12 cellular contexts compared by ENCODE assay signal in the genomic region with DNA sequence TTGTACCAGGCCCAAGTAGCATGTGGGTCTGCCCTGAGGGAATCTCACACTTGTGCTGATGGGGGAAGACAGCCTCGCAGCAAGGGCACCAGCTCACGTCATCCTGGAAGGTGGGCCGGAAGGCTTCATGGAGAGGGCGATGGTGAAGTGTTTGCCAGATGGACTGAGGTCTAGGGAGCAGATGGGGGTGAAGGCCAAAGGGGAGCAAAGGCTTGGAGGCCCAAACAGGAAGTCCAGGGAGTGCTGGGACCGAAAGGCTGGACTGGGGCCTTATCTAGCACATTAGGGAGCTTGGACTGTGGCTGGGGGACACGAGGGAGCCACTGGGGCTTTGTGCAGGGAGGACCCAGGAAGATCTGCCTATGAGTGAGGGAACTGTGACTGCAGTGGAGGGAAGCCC. TPM values are rescaled to one million over a fixed set of nuclear protein-coding genes. Genes with fewer than 3 reads are reported as not detected.
A peak's percentile ranks its signal among the peaks of the same experiment; 100 is the strongest.
DNase-seq lines count a peak whose midpoint lies in the region; ATAC-seq and TF ChIP-seq lines count a peak whose summit lies in the region.
"Had no signal": no experiment of that assay in that cellular context is flagged by ENCODE, and none has a peak within 500 bp of the region (broad histone marks: within the 10 kb centered on the region; RNA-seq: fewer than 3 reads in every experiment).

No MANE protein-coding gene starts in this region.

- peaks cover 20% of the 10 kb centered on the region for H3K27me3 Mint-ChIP-seq in activated CD4-positive, alpha-beta T cell treated with anti-CD3 and anti-CD28 coated beads, Interleukin-2, amount 10 ng/mL, durations not matched to agents 24 days and 14 days
- H3K27me3 Mint-ChIP-seq in neural crest cell (ENCODE audit: low read depth) = peaks cover 54% of the 10 kb centered on the region

- H3K4me3 ChIP-seq in RWPE2 (ENCODE audit: severe bottlenecking) = no peak overlapping the region
- H3K4me3 ChIP-seq: lung had no signal

- H3K27ac Mint-ChIP-seq in activated CD4-positive, alpha-beta T cell treated with anti-CD3 and anti-CD28 coated beads, Interleukin-2, amount 10 ng/mL, durations not matched to agents 24 days and 14 days = no peak overlapping the region
- H3K27ac Mint-ChIP-seq in neural crest cell (ENCODE audit: unreplicated experiment) = peak overlapping the region; percentile 78

- no peaks in the 10 kb centered on the region for H3K4me1 ChIP-seq in RWPE2 (ENCODE audit: insufficient read depth, poor library complexity, severe bottlenecking)
- H3K4me1 ChIP-seq: parathyroid adenoma had no signal

- ATAC-seq in RWPE2 (ENCODE audit: low read depth) = 0 out of 3 replicates have a peak, but pooled peaks have one; percentile 6
- ATAC-seq: activated CD8-positive, alpha-beta T cell treated with anti-CD3 and anti-CD28 coated beads for 36 hours had no signal

- H3K36me3 ChIP-seq in RWPE2 (ENCODE audit: low read depth) = no peaks in the 10 kb centered on the region

- peaks cover 14% of the 10 kb centered on the region for H3K27me3 ChIP-seq in RWPE2 (ENCODE audit: insufficient read depth, poor library complexity, severe bottlenecking)

- no peak for TF ChIP-seq CTCF in RWPE2 (IDR thresholded peaks at IDR 0.05; ENCODE audit: poor library complexity, severe bottlenecking)
- no peak for TF ChIP-seq CTCF in neural crest cell (conservative IDR thresholded peaks at IDR 0.05)

- no peak for DNase-seq in activated CD4-positive, alpha-beta T cell treated with anti-CD3 and anti-CD28 coated beads, Interleukin-2, amount 10 ng/mL, durations not matched to agents 24 days and 14 days
- DNase-seq in activated CD4-positive, alpha-beta T cell treated with anti-CD3 and anti-CD28 coated beads, Interleukin-2, amount 50 U/mL, for 1 hour = no peak
- no peak for DNase-seq in RWPE2 (ENCODE audit: low spot score)
- DNase-seq in neural crest cell (ENCODE audit: low read depth, low spot score) = no peak
- DNase-seq in NOMO-1 treated with DMSO at 0.1 percent for 48 hours (lab: John Stamatoyannopoulos, UW; ENCODE audit: unreplicated experiment) = no peak
- DNase-seq in T1000 (lab: John Stamatoyannopoulos, UW) = no peak
- DNase-seq: activated CD8-positive, alpha-beta T cell treated with anti-CD3 and anti-CD28 coated beads for 36 hours; DND-41; H9; NCI-H2171 had no signal

- H3K27ac ChIP-seq in RWPE2 (ENCODE audit: poor library complexity, severe bottlenecking) = no peak overlapping the region
- H3K27ac ChIP-seq: parathyroid adenoma had no signal

- H3K4me1 Mint-ChIP-seq in activated CD4-positive, alpha-beta T cell treated with anti-CD3 and anti-CD28 coated beads, Interleukin-2, amount 10 ng/mL, durations not matched to agents 24 days and 14 days = peaks cover 18% of the 10 kb centered on the region
- peaks cover 20% of the 10 kb centered on the region for H3K4me1 Mint-ChIP-seq in neural crest cell

- H3K9me3 ChIP-seq in RWPE2 (ENCODE audit: severe bottlenecking) = no peaks in the 10 kb centered on the region

- H3K9me3 Mint-ChIP-seq in activated CD4-positive, alpha-beta T cell treated with anti-CD3 and anti-CD28 coated beads, Interleukin-2, amount 10 ng/mL, durations not matched to agents 24 days and 14 days = no peaks in the 10 kb centered on the region
- no peaks in the 10 kb centered on the region for H3K9me3 Mint-ChIP-seq in neural crest cell
- H3K9me3 Mint-ChIP-seq: activated CD8-positive, alpha-beta T cell treated with anti-CD3 and anti-CD28 coated beads for 36 hours; H9 had no signal

- intact Hi-C loops in activated CD4-positive, alpha-beta T cell treated with anti-CD3 and anti-CD28 coated beads, Interleukin-2, amount 10 ng/mL, durations not matched to agents 24 days and 14 days (cut with micrococcal nuclease) = loop anchor here (2.0 kb wide), 1 partner anchor 13 kb away; no protein-coding TSS in a partner anchor

- peak overlapping the region; percentile 49 for H3K4me3 Mint-ChIP-seq in activated CD4-positive, alpha-beta T cell treated with anti-CD3 and anti-CD28 coated beads, Interleukin-2, amount 10 ng/mL, durations not matched to agents 24 days and 14 days
- peak overlapping the region; percentile 83 for H3K4me3 Mint-ChIP-seq in neural crest cell

- H3K36me3 Mint-ChIP-seq in activated CD4-positive, alpha-beta T cell treated with anti-CD3 and anti-CD28 coated beads, Interleukin-2, amount 10 ng/mL, durations not matched to agents 24 days and 14 days (ENCODE audit: low read depth) = peaks cover 4% of the 10 kb centered on the region
- no peaks in the 10 kb centered on the region for H3K36me3 Mint-ChIP-seq in neural crest cell (ENCODE audit: low read depth)

RNA-seq across cellular contexts. Expression of a gene that starts 1.2 kb away (rescaled TPM):
- total RNA-seq in activated CD4-positive, alpha-beta T cell treated with anti-CD3 and anti-CD28 coated beads, Interleukin-2, amount 10 ng/mL, durations not matched to agents 24 days and 14 days = 3.4 TPM in 2 replicates
- total RNA-seq in neural crest cell = 4.0 and 4.4 TPM in 2 replicates

RNA-seq across cellular contexts. Expression of a gene that starts 12.9 kb away (rescaled TPM):
- 5.3 and 5.7 TPM in 2 replicates for total RNA-seq in activated CD4-positive, alpha-beta T cell treated with anti-CD3 and anti-CD28 coated beads, Interleukin-2, amount 10 ng/mL, durations not matched to agents 24 days and 14 days
- 0.19 TPM in 1 of 2 replicates, not detected in the other for total RNA-seq in neural crest cell

RNA-seq across cellular contexts. Expression of a gene that starts 19.1 kb away (rescaled TPM):
- 86.9 and 88.6 TPM in 2 replicates for total RNA-seq in activated CD4-positive, alpha-beta T cell treated with anti-CD3 and anti-CD28 coated beads, Interleukin-2, amount 10 ng/mL, durations not matched to agents 24 days and 14 days
- 47.3 and 48.9 TPM in 2 replicates for total RNA-seq in neural crest cell

RNA-seq across cellular contexts. Expression of a gene that starts 41.4 kb away (rescaled TPM):
- total RNA-seq in activated CD4-positive, alpha-beta T cell treated with anti-CD3 and anti-CD28 coated beads, Interleukin-2, amount 10 ng/mL, durations not matched to agents 24 days and 14 days = 5.7 and 6.8 TPM in 2 replicates
- total RNA-seq in neural crest cell = 71.5 and 75.0 TPM in 2 replicates
